In the genomic region with DNA sequence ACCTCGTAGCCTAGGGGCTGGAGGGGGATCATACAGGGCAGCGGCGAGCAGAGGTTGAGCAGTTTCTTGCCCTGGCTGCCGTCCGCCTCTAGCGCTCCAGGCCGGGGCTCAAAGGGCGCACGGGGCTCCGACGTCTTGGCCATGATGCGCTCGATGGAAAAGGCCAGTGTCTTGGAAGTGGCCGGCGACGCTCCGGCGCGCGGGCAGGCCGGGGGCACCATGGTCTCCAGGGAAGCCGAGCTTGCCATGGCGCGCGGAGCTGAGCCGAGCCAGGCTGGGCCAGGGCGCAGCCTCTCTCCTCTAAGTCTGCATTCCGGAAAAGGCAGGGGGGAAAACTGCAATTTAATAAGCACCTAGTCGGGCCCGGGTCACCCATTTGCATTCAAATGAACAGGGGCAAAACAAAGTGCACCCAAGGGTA, we compare ENCODE assay signal across 14 cellular contexts. TPM values are rescaled to one million over a fixed set of nuclear protein-coding genes. Genes with fewer than 3 reads are reported as not detected.
DNase-seq lines count a peak whose midpoint lies in the region; ATAC-seq and TF ChIP-seq lines count a peak whose summit lies in the region.
"Had no signal": no experiment of that assay in that cellular context is flagged by ENCODE, and none has a peak within 500 bp of the region (broad histone marks: within the 10 kb centered on the region; RNA-seq: fewer than 3 reads in every experiment).

No MANE protein-coding gene starts in this region.

- POLR2A ChIA-PET in HEK293 (lab: Yijun Ruan, JAX): no interaction called here

- CTCF ChIA-PET in HEK293 (lab: Yijun Ruan, JAX): no interaction called here

- DNase-seq in COLO668 (lab: John Stamatoyannopoulos, UW; ENCODE audit: unreplicated experiment) (peak; percentile 36), left lobe of liver (ENCODE audit: low spot score) (no peak), germinal center (ENCODE audit: low spot score) (no peak), SIG-M5 (lab: John Stamatoyannopoulos, UW) (no peak), medulla oblongata (ENCODE audit: extremely low spot score) (no peak)
- DNase-seq: natural killer cell; NCI-H2029; stimulated activated CD4-positive, alpha-beta T cell treated with anti-CD3 and anti-CD28 coated beads, Interleukin-15, amount 100 ng/mL, for 24 hours had no signal

- ATAC-seq in left lobe of liver (peak; percentile 33), GM19397 (IDR thresholded peaks at IDR 0.05; ENCODE audit: unreplicated experiment) (no peak)
- ATAC-seq: natural killer cell, Right ventricle myocardium inferior had no signal

- H3K27ac ChIP-seq in HEK293 (ENCODE audit: extremely low read depth, low read depth, low read length) (no peak overlapping the region), cingulate gyrus (ENCODE audit: low read depth, low read length) (peak overlapping the region; percentile 29)

- peak overlapping the region; percentile 9 for H3K4me3 ChIP-seq in HEK293 (ENCODE audit: low read depth, low read length)

- no peaks in the 10 kb centered on the region for H3K9me3 ChIP-seq in HEK293 (ENCODE audit: control insufficient read depth, insufficient read depth, low read depth, low read length)

- H3K36me3 ChIP-seq in HEK293 (ENCODE audit: control insufficient read depth in 2 of 2, insufficient read depth in 1 of 2, low read length in 2 of 2): no peaks in the 10 kb centered on the region

- no peak for TF ChIP-seq CTCF in HEK293 (tag by site-specific recombination; IDR thresholded peaks at IDR 0.05)

- no peaks in the 10 kb centered on the region; the same call in 1 of the 2 replicates for H3K4me1 ChIP-seq in HEK293 (ENCODE audit: control insufficient read depth, insufficient read depth, low read length)

TF ChIP-seq in HEK293, 187 proteins besides CTCF, POLR2A, EP300 and RAD21:
- TF ChIP-seq ZNF558 (tag by site-specific recombination; IDR thresholded peaks at IDR 0.05) (no peak), ZNF777 (tag by site-specific recombination; IDR thresholded peaks at IDR 0.05; ENCODE audit: borderline replicate concordance) (peak; percentile 62; the same call in 1 of the 2 replicates), YY1 (tag by site-specific recombination; IDR thresholded peaks at IDR 0.05) (no peak), ZNF560 (tag by site-specific recombination; IDR thresholded peaks at IDR 0.05; ENCODE audit: borderline replicate concordance) (peak; percentile 7; the same call in 1 of the 2 replicates), ZNF335 (tag by site-specific recombination; conservative IDR thresholded peaks at IDR 0.05) (peak; percentile 91)
- TF ChIP-seq, protein P1, sequence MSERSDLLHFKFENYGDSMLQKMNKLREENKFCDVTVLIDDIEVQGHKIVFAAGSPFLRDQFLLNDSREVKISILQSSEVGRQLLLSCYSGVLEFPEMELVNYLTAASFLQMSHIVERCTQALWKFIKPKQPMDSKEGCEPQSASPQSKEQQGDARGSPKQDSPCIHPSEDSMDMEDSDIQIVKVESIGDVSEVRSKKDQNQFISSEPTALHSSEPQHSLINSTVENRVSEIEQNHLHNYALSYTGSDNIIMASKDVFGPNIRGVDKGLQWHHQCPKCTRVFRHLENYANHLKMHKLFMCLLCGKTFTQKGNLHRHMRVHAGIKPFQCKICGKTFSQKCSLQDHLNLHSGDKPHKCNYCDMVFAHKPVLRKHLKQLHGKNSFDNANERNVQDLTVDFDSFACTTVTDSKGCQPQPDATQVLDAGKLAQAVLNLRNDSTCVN (tag by site-specific recombination; optimal IDR thresholded peaks at IDR 0.05): peak; percentile 27

RNA-seq across cellular contexts. Expression of gene FEZF2, which starts 0.7 kb away (rescaled TPM):
- total RNA-seq in left lobe of liver: not detected
- total RNA-seq: dermis microvascular lymphatic vessel endothelial cell, lung microvascular endothelial cell, natural killer cell, Right ventricle myocardium inferior had no signal
